In the genomic region with DNA sequence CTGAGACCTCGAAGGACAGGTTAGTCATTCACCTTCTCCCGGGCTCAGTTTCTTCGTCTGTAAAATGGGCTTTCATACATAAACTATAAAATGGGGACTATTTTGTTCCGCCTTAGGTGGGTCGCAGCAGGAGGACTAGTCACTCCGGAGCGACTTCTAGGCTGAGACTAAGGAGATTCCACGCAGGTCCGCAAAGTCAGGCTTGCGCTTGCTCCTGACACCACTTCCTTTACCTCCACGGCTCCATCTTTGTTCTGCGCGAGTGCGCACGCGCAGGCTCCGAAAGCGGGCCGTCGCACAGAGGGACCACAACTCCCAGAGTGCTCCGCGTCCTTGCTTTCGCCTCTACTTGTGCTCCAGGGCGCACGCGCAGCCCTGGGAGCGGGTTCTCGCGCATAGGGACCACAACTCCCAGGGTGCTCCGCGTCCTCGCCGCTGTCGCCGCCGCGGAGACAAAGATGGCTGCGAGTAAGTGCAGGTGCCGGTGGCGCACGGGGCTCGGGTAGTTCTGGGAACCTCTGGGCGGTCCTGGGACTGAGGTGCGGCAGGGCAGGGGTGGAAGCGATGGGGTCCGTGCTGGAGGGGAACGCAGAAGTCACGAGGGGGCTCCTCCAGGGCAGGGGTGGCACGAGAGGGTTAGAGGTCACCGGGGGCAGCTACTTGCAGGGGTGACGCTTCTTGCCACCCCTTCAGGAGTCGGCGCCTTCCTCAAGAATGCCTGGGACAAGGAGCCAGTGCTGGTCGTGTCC, we compare ENCODE assay signal across 8 cellular contexts. TPM values are rescaled to one million over a fixed set of nuclear protein-coding genes. Genes with fewer than 3 reads are reported as not detected.
DNase-seq lines count a peak whose midpoint lies in the region; ATAC-seq, FAIRE-seq and TF ChIP-seq lines count a peak whose summit lies in the region.

A gene (plus strand): TSS at position 435 of the 749 bp plus-strand sequence. CDS start 24 bp downstream, at position 459.

- peak within 1 kb of the TSS; percentile 24 for H3K27ac ChIP-seq in OCI-LY7 (ENCODE audit: low read depth, low read length, poor library complexity, severe bottlenecking)
- H3K27ac ChIP-seq in endothelial cell of umbilical vein (ENCODE audit: insufficient read depth, low read depth, low read length), result no peak within 1 kb of the TSS

- ATAC-seq in GM21526 (IDR thresholded peaks at IDR 0.05; ENCODE audit: low FRiP score, unreplicated experiment), result peak; percentile 82

- FAIRE-seq in D721Med (lab: Jason Lieb, UNC) (no peak), endothelial cell of umbilical vein (lab: Jason Lieb, UNC) (peak; percentile 97)

- no peaks in the 10 kb centered on the region for H3K9me1 ChIP-seq in endothelial cell of umbilical vein (replicated peaks; ENCODE audit: control insufficient read depth, extremely low read depth, insufficient read depth, low read length)

- DNase-seq in D721Med (ENCODE audit: insufficient read length, low spot score) (peak; percentile 99), HuH-7.5 (ENCODE audit: low spot score) (peak; percentile 100), OCI-LY7 (ENCODE audit: low spot score) (peak; percentile 99), activated T-cell treated with anti-CD3 and anti-CD28 coated beads for 1 hour (ENCODE audit: low read depth) (peak; percentile 96), endothelial cell of umbilical vein (ENCODE audit: low read depth, low spot score) (peak; percentile 99), midbrain (lab: John Stamatoyannopoulos, UW) (peak; percentile 98)
- peak; percentile 95 for DNase-seq in stimulated activated CD8-positive, alpha-beta memory T cell treated with anti-CD3 and anti-CD28 coated beads, Interleukin-2, amount 100 ng/mL, for 1 hour (ENCODE audit: low read depth in 2 of 2)

- H3K4me1 ChIP-seq in OCI-LY7 (ENCODE audit: insufficient read depth, low read length, poor library complexity, severe bottlenecking), result peaks cover 11% of the 10 kb centered on the region
- no peaks in the 10 kb centered on the region for H3K4me1 ChIP-seq in endothelial cell of umbilical vein (ENCODE audit: control insufficient read depth, extremely low read depth, insufficient read depth, low read length)

- TF ChIP-seq CTCF in D721Med (IDR thresholded peaks at IDR 0.05; ENCODE audit: insufficient read depth, missing control alignments) (no peak), OCI-LY7 (conservative IDR thresholded peaks at IDR 0.05; ENCODE audit: low read length) (no peak), endothelial cell of umbilical vein (IDR thresholded peaks at IDR 0.05; ENCODE audit: extremely low read depth in 1 of 2, insufficient read depth in 1 of 2, low read depth in 1 of 2, low read length in 2 of 2) (no peak)

- no peaks in the 10 kb centered on the region for H3K27me3 ChIP-seq in endothelial cell of umbilical vein (ENCODE audit: control insufficient read depth in 2 of 2, insufficient read depth in 2 of 2, low read length in 2 of 2)

- H4K20me1 ChIP-seq in OCI-LY7 (ENCODE audit: insufficient read depth, low read length) (no peaks in the 10 kb centered on the region), endothelial cell of umbilical vein (replicated peaks; ENCODE audit: control insufficient read depth, extremely low read depth, insufficient read depth, low read length) (no peaks in the 10 kb centered on the region)

- peak within 1 kb of the TSS; percentile 57 for H3K9ac ChIP-seq in endothelial cell of umbilical vein (replicated peaks; ENCODE audit: extremely low read depth, insufficient read depth, low read length)

- H3K36me3 ChIP-seq in OCI-LY7 (ENCODE audit: insufficient read depth, low read length) (peaks cover 26% of the 10 kb centered on the region), endothelial cell of umbilical vein (ENCODE audit: control insufficient read depth in 2 of 2, extremely low read depth in 1 of 2, insufficient read depth in 2 of 2, low read length in 2 of 2) (peaks cover 0 to 16% of the 10 kb centered on the region in 2 experiments)

- BruUV-seq in OCI-LY7 (replicated peaks; lab: Mats Ljungman, UMichigan) (no TSS peak), endothelial cell of umbilical vein (replicated peaks; lab: Mats Ljungman, UMichigan) (no TSS peak)

- CTCF ChIA-PET in OCI-LY7 (lab: Charles Lee; ENCODE audit: unreplicated experiment) (no interaction called here), endothelial cell of umbilical vein (lab: Charles Lee) (no interaction called here)

- intact Hi-C loops in OCI-LY7 (cut with micrococcal nuclease; ENCODE audit: unreplicated experiment) (loop anchor here (1.0 to 2.0 kb wide), 2 partner anchors 35 to 56 kb away; a partner anchor contains a TSS), endothelial cell of umbilical vein (cut with micrococcal nuclease) (loop anchor here (1.0 to 2.0 kb wide), 4 partner anchors 13 to 260 kb away; a partner anchor contains a TSS)

- H3K9me2 ChIP-seq in OCI-LY7 (ENCODE audit: insufficient read depth, low read length), result no peaks in the 10 kb centered on the region

- peak; percentile 87 for TF ChIP-seq POLR2A in endothelial cell of umbilical vein (IDR thresholded peaks at IDR 0.05; ENCODE audit: low read depth, low read length)

- H3K4me3 ChIP-seq in OCI-LY7 (ENCODE audit: low read depth, low read length, poor library complexity, severe bottlenecking) (peak within 1 kb of the TSS; percentile 94), endothelial cell of umbilical vein (replicated peaks in 1 of 3; ENCODE audit: insufficient read depth in 1 of 3, low read depth in 1 of 3, low read length in 3 of 3) (peak within 1 kb of the TSS; percentile 15 to 97 (median 57))

- dilution Hi-C loops in endothelial cell of umbilical vein (cut with MboI; ENCODE audit: extremely low pct_ligation_motif_present, low sequenced_read_pairs), result no loop called here

- H3K9me3 ChIP-seq in OCI-LY7 (ENCODE audit: low read length) (no peaks in the 10 kb centered on the region), endothelial cell of umbilical vein (replicated peaks; ENCODE audit: control insufficient read depth, insufficient read depth, low read length) (no peaks in the 10 kb centered on the region)

- peaks cover 27% of the 10 kb centered on the region; the same call in 1 of the 2 replicates for H3K79me2 ChIP-seq in OCI-LY7 (ENCODE audit: insufficient read depth, low read depth, low read length)
- H3K79me2 ChIP-seq in endothelial cell of umbilical vein (ENCODE audit: control insufficient read depth, insufficient read depth, low read length), result peaks cover 8% of the 10 kb centered on the region

- POLR2A ChIA-PET in OCI-LY7 (lab: Charles Lee) (interaction anchor here (0.6 to 1.5 kb wide), 2 partner anchors 34 to 288 kb away, joined by 3 read pairs; no protein-coding TSS in a partner anchor), endothelial cell of umbilical vein (lab: Charles Lee) (no interaction called here)

- H2AFZ ChIP-seq in OCI-LY7 (ENCODE audit: low read length) (peak within 1 kb of the TSS; percentile 57), endothelial cell of umbilical vein (ENCODE audit: low read depth, low read length) (peak within 1 kb of the TSS; percentile 65)

- H3K4me2 ChIP-seq in OCI-LY7 (ENCODE audit: low read length), result peak within 1 kb of the TSS; percentile 85
- peak within 1 kb of the TSS; percentile 85 for H3K4me2 ChIP-seq in endothelial cell of umbilical vein (ENCODE audit: insufficient read depth, low read length)

TF ChIP-seq in endothelial cell of umbilical vein, 7 proteins besides CTCF, POLR2A, EP300 and RAD21:
- TF ChIP-seq MYC (IDR thresholded peaks at IDR 0.05; ENCODE audit: low read depth, low read length), result peak; percentile 11
- TF ChIP-seq JUN (IDR thresholded peaks at IDR 0.05; ENCODE audit: borderline replicate concordance, insufficient read depth, insufficient read length, low read depth), result no peak
- TF ChIP-seq, protein P1, sequence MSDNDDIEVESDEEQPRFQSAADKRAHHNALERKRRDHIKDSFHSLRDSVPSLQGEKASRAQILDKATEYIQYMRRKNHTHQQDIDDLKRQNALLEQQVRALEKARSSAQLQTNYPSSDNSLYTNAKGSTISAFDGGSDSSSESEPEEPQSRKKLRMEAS (IDR thresholded peaks at IDR 0.05; ENCODE audit: insufficient read depth, insufficient read length), result no peak
- no peak for TF ChIP-seq GATA2 (IDR thresholded peaks at IDR 0.05; ENCODE audit: insufficient read depth, insufficient read length, low read depth, low read length)
- peak; percentile 76 for TF ChIP-seq POLR2AphosphoS5 (IDR thresholded peaks at IDR 0.05; ENCODE audit: insufficient read depth, low read depth, low read length)
- no peak for TF ChIP-seq FOS (IDR thresholded peaks at IDR 0.05; ENCODE audit: borderline replicate concordance, insufficient read depth, low read length)
- TF ChIP-seq EZH2 (IDR thresholded peaks at IDR 0.05; ENCODE audit: borderline replicate concordance, low read depth, low read length, severe bottlenecking), result no peak

RNA-seq across cellular contexts. Expression of the gene that starts here (rescaled TPM):
- total RNA-seq in OCI-LY7 (2014; rRNA removed; shearing (Covaris generic)), result 32.0 and 92.4 TPM in 2 replicates
- total RNA-seq in OCI-LY7 (2022) (86.3 and 98.2 TPM in 2 replicates), endothelial cell of umbilical vein (119 and 132 TPM in 2 replicates)
- 95.5 and 107 TPM in 2 replicates for polyA plus RNA-seq in endothelial cell of umbilical vein
- 44.5 and 70.9 TPM in 2 replicates for polyA plus RNA-seq in endothelial cell of umbilical vein (2011; cell fraction: cytosol; rRNA removed)
- 40.1 and 41.4 TPM in 2 replicates for polyA plus RNA-seq in endothelial cell of umbilical vein (2011; cell fraction: nucleus; rRNA removed)
- 174 and 259 TPM in 2 replicates for polyA plus RNA-seq in endothelial cell of umbilical vein (2012)
- 70.8 and 152 TPM in 2 replicates for polyA minus RNA-seq in endothelial cell of umbilical vein
- 111 TPM for polyA minus RNA-seq in endothelial cell of umbilical vein (2011; cell fraction: cytosol; rRNA and poly(A)+ RNA removed)
- 21.3 and 29.3 TPM in 2 replicates for polyA minus RNA-seq in endothelial cell of umbilical vein (2011; cell fraction: nucleus; rRNA and poly(A)+ RNA removed)
